Comparison of ENCODE assay signal across 7 cellular contexts in the genomic region with DNA sequence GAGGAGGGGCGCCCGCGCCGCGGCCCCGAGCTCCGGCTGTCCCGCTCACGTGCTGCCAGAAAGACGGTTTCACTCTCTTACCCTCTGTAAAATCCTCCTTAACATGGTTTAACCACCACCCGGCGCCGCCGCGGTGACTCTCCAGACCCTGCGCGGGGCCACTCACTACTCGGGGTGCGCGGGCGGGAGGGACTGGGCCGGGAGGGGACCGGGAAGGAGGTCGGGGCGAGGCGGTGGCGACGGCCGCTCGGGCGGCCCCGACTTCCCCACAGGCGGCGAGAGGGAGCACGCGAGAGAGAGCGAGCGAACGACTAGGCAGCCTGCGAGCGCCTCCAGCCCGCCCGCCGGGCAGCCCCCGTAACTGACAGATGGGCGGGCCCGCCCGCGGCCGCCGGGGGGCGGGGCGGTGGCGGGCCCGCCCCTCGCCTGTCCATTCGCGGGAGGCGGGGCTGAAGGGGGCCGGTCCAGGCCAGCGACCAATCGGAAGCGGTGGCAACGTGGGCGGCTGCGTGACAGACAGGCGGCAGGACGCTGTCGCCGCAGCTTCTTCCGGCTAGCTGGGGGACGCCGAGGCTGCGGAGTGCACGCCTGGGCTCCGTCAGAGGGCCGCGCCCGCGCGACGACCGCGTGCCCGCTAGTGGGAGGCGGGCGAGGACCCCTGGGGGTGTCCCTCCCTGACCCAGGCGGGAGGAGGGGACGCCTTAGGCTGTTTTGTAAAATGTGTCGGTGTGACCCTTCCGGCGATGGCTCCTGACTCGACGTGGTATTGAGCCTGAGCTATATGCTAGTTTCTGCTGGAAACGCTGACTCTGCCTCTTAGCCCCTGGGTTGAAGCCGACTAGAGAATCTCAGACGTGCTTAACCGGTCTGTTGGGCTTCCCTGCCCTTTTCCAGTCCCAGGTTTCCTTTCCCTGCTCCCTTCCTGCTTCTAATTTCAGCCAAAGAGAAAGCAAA. TPM values are rescaled to one million over a fixed set of nuclear protein-coding genes. Genes with fewer than 3 reads are reported as not detected.
DNase-seq lines count a peak whose midpoint lies in the region; ATAC-seq and TF ChIP-seq lines count a peak whose summit lies in the region.

EEA1 (minus strand) TSS at position 334 of the 954 bp plus-strand sequence; CDS start at position 105, 229 bp downstream.

- WGBS in hepatocyte (ENCODE audit: low lambda C conversion rate, missing lambda C conversion rate) = under 1% methylated on average over 39 of the region's 98 CpGs

- peaks cover 16% of the 10 kb centered on the region for H4K20me1 ChIP-seq in hepatocyte (ENCODE audit: insufficient read depth, poor library complexity, severe bottlenecking)

- H3K79me2 ChIP-seq in hepatocyte = peaks cover 35% of the 10 kb centered on the region

- H2AFZ ChIP-seq in hepatocyte = peak within 1 kb of the TSS; percentile 60

- no peaks in the 10 kb centered on the region for H3K9me3 ChIP-seq in hepatocyte (ENCODE audit: low read depth)

- in situ Hi-C loops in astrocyte of the cerebellum (cut with HindIII; ENCODE audit: low sequenced_read_pairs) = loop anchor here (5.0 kb wide), 1 partner anchor 52 kb away; no protein-coding TSS in a partner anchor

- DNase-seq in NCI-H2029 (lab: John Stamatoyannopoulos, UW) (peak; percentile 94), T-helper 22 cell (ENCODE audit: low read depth) (peak; percentile 90), astrocyte of the cerebellum (ENCODE audit: low read depth) (peak; percentile 79), hepatocyte (ENCODE audit: low spot score) (peak; percentile 99), retina (peak; percentile 97)

- no peaks in the 10 kb centered on the region for H3K9me2 ChIP-seq in hepatocyte (replicated peaks; ENCODE audit: insufficient read depth)

- peaks cover 9% of the 10 kb centered on the region for H3K4me1 ChIP-seq in hepatocyte (ENCODE audit: insufficient read depth)

- peak; percentile 82 for ATAC-seq in GM18505 (IDR thresholded peaks at IDR 0.05; ENCODE audit: unreplicated experiment)
- peak; percentile 77 for ATAC-seq in HG02973 (IDR thresholded peaks at IDR 0.05; ENCODE audit: unreplicated experiment)

- H3K4me3 ChIP-seq in astrocyte of the cerebellum (ENCODE audit: low read depth, low read length) = peak within 1 kb of the TSS; percentile 74
- peak within 1 kb of the TSS; percentile 84 for H3K4me3 ChIP-seq in hepatocyte

- TF ChIP-seq CTCF in astrocyte of the cerebellum (IDR thresholded peaks at IDR 0.05; ENCODE audit: low read depth, low read length, missing control alignments) (no peak), hepatocyte (IDR thresholded peaks at IDR 0.05; ENCODE audit: poor library complexity) (peak; percentile 15)

- H3K36me3 ChIP-seq in hepatocyte (replicated peaks; ENCODE audit: insufficient read depth, low read depth) = no peaks in the 10 kb centered on the region

- peak; percentile 96 for TF ChIP-seq POLR2A in GM18505 (IDR thresholded peaks at IDR 0.05; ENCODE audit: borderline replicate concordance, extremely low read depth, insufficient read depth, insufficient read length)

- no peaks in the 10 kb centered on the region for H3K27me3 ChIP-seq in hepatocyte

- peak within 1 kb of the TSS; percentile 77 for H3K4me2 ChIP-seq in hepatocyte

- peak within 1 kb of the TSS; percentile 100 for H3K27ac ChIP-seq in hepatocyte

RNA-seq across cellular contexts. Expression of gene EEA1, which starts in this region (rescaled TPM):
- total RNA-seq in hepatocyte = 19.1 and 20.9 TPM in 2 replicates
- 20.7 and 29.7 TPM in 2 replicates for polyA plus RNA-seq in hepatocyte

Comparison
In these comparisons a context has a peak if more than half of its experiments do, and no peak if none do; other contexts are left out.
1. Peak in every context shown above with its lines: DNase-seq, ATAC-seq, H3K4me3 ChIP-seq and H3K27ac ChIP-seq.